10 cellular contexts compared by ENCODE assay signal in the genomic region with DNA sequence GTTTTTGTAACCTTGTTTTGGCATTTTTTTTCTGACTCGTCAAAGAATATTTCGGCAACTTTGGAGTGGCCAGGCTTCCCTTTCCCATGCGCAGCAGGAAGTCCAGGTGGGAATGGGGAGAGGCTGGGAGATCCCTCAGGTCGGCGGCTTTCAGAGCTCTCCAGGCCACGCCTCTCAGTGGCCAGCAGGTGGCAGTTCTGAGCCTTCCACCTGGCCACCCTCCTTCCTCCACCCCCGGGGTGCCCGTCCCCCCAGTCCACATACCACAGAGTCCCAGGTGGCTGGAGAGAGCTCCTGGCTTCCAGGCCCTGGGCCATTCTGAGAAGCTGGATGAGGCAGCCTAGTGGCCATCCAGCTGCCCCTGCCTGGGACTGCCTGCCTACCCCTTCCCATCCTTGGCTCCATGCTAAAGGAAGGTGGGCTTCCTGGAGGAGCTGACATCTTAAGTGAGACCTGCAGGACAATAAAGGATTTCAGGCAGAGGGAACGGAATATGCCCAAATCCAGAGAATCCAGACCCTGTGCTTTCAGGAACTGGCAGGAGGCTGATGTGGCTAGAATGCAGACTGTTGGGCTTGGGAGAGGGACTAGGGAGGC. TPM values are rescaled to one million over a fixed set of nuclear protein-coding genes. Genes with fewer than 3 reads are reported as not detected.
DNase-seq lines count a peak whose midpoint lies in the region; ATAC-seq and FAIRE-seq lines count a peak whose summit lies in the region.
"Had no signal": no experiment of that assay in that cellular context is flagged by ENCODE, and none has a peak within 500 bp of the region (broad histone marks: within the 10 kb centered on the region; RNA-seq: fewer than 3 reads in every experiment).

No MANE protein-coding gene starts in this region.

- intact Hi-C loops in left colon (cut with DNase I, micrococcal nuclease): no loop called here

- H3K9me3 Mint-ChIP-seq in activated naive CD8-positive, alpha-beta T cell treated with anti-CD3 and anti-CD28 coated beads for 36 hours: no peaks in the 10 kb centered on the region

- ATAC-seq in left colon (peak; percentile 82), HG03439 (IDR thresholded peaks at IDR 0.05; ENCODE audit: unreplicated experiment) (no peak)

- no peaks in the 10 kb centered on the region for H3K36me3 Mint-ChIP-seq in activated naive CD8-positive, alpha-beta T cell treated with anti-CD3 and anti-CD28 coated beads for 36 hours

- DNase-seq in DMS 273 (lab: John Stamatoyannopoulos, UW; ENCODE audit: unreplicated experiment) (peak; percentile 62), DMS 273 treated with DMSO at 0.1 percent for 48 hours (lab: John Stamatoyannopoulos, UW) (no peak), NCI-H2227 (lab: John Stamatoyannopoulos, UW; ENCODE audit: unreplicated experiment) (peak; percentile 81), left colon (peak in 1 of 2 donors; percentile 38), urothelium cell line (ENCODE audit: low spot score) (peak; percentile 74), NCI-H1048 (lab: John Stamatoyannopoulos, UW) (no peak)
- DNase-seq in activated naive CD8-positive, alpha-beta T cell treated with anti-CD3 and anti-CD28 coated beads for 36 hours: peak; percentile 41

- no peak overlapping the region for H3K27ac Mint-ChIP-seq in activated naive CD8-positive, alpha-beta T cell treated with anti-CD3 and anti-CD28 coated beads for 36 hours

- peaks cover 12% of the 10 kb centered on the region for H3K27me3 Mint-ChIP-seq in activated naive CD8-positive, alpha-beta T cell treated with anti-CD3 and anti-CD28 coated beads for 36 hours

- peaks cover 5% of the 10 kb centered on the region for H3K4me1 Mint-ChIP-seq in activated naive CD8-positive, alpha-beta T cell treated with anti-CD3 and anti-CD28 coated beads for 36 hours

- no peak for FAIRE-seq in urothelium cell line (lab: Jason Lieb, UNC)
- FAIRE-seq: A204.1, islet of Langerhans had no signal

- H3K4me3 Mint-ChIP-seq in activated naive CD8-positive, alpha-beta T cell treated with anti-CD3 and anti-CD28 coated beads for 36 hours: no peak overlapping the region

RNA-seq across cellular contexts. Expression of gene CCNE1, which starts 46.3 kb away (rescaled TPM):
- 10 to 100 TPM; 36.9 to 38.4 TPM for total RNA-seq in activated naive CD8-positive, alpha-beta T cell treated with anti-CD3 and anti-CD28 coated beads for 36 hours
- total RNA-seq in left colon: 1 to 10 TPM; 4.0 to 4.5 TPM

Comparison
In these comparisons a context has a peak if more than half of its experiments do, and no peak if none do; other contexts are left out.
1. DNase-seq: peak in DMS 273 (single experiment), NCI-H2227 (single experiment), activated naive CD8-positive, alpha-beta T cell treated with anti-CD3 and anti-CD28 coated beads for 36 hours (single experiment) and urothelium cell line (single experiment); none in DMS 273 treated with DMSO at 0.1 percent for 48 hours (single experiment) and NCI-H1048 (single experiment).
2. RNA of gene CCNE1, which starts 46.3 kb away (total RNA-seq): 36.9 to 38.4 TPM in activated naive CD8-positive, alpha-beta T cell treated with anti-CD3 and anti-CD28 coated beads for 36 hours; 4.0 to 4.5 TPM in left colon; every median in the first group is over 4 times any median in the second.